ENCODE assay signal across 19 cellular contexts in genomic region chr12:78530065-78530765, GRCh38.
DNase-seq lines count a peak whose midpoint lies in the region; ATAC-seq, FAIRE-seq and TF ChIP-seq lines count a peak whose summit lies in the region.
"Had no signal": no experiment of that assay in that cellular context is flagged by ENCODE, and none has a peak within 500 bp of the region (broad histone marks: within the 10 kb centered on the region; RNA-seq: fewer than 3 reads in every experiment).

No MANE protein-coding gene starts in this region.

- no peaks in the 10 kb centered on the region for H3K4me1 Mint-ChIP-seq in activated T-helper 17 cell treated with anti-CD3 and anti-CD28 coated beads, Interleukin-2, amount 50 U/mL, for 72 hours

- no peaks in the 10 kb centered on the region for H3K36me3 ChIP-seq in left lung
- H3K36me3 ChIP-seq in small intestine (ENCODE audit: control insufficient read depth in 2 of 2, insufficient read depth in 2 of 2, low read length in 2 of 2): no peaks in the 10 kb centered on the region
- H3K36me3 ChIP-seq: esophagus squamous epithelium had no signal

- intact Hi-C loops in left lung (cut with DNase I): no loop called here

- H3K9me3 Mint-ChIP-seq in activated T-helper 17 cell treated with anti-CD3 and anti-CD28 coated beads, Interleukin-2, amount 50 U/mL, for 72 hours: peaks cover 7% of the 10 kb centered on the region

- DNase-seq in AG20443 (ENCODE audit: low spot score) (peak; percentile 48), M059J (ENCODE audit: low read depth) (peak; percentile 66), cardiac fibroblast (ENCODE audit: low read depth in 2 of 2) (peak; percentile 34 to 74), left lung (no peak), DMS 273 treated with DMSO at 0.1 percent for 48 hours (lab: John Stamatoyannopoulos, UW) (no peak), small intestine (no peak)
- DNase-seq: activated CD4-positive, alpha-beta T cell treated with anti-CD3 and anti-CD28 coated beads for 48 hours; activated effector memory CD4-positive, alpha-beta T cell treated with Interleukin-2 at 50 U/mL for 16 hours; cerebellar nuclear complex; esophagus squamous epithelium; NCI-H1105 treated with DMSO at 0.1 percent for 48 hours; stimulated activated CD4-positive, alpha-beta T cell treated with anti-CD3 and anti-CD28 coated beads, Interleukin-12 subunit alpha, Interleukin-12 subunit beta, amount 100 ng/mL, for 4 hours; stimulated activated CD8-positive, alpha-beta memory T cell treated with anti-CD3 and anti-CD28 coated beads, Interleukin-4, amount 100 ng/mL, for 48 hours; T-helper 1 cell had no signal

- ATAC-seq in left lung (peak; percentile 66), GM21529 (IDR thresholded peaks at IDR 0.05; ENCODE audit: unreplicated experiment) (no peak)
- ATAC-seq in activated T-helper 17 cell treated with anti-CD3 and anti-CD28 coated beads, Interleukin-2, amount 50 U/mL, for 72 hours (replicated peaks): no peak
- ATAC-seq: natural killer cell treated with Interleukin-12 subunit alpha and Interleukin-12 subunit beta and Interleukin-15 and Interleukin-18, amount 100 ng/mL, for 72 hours had no signal

- no peak for TF ChIP-seq CTCF in cardiac fibroblast (IDR thresholded peaks at IDR 0.05; ENCODE audit: low read depth, low read length)
- TF ChIP-seq CTCF in left lung (IDR thresholded peaks at IDR 0.05): no peak

- H3K27me3 ChIP-seq in left lung (no peaks in the 10 kb centered on the region), small intestine (ENCODE audit: control insufficient read depth in 2 of 2, insufficient read depth in 2 of 2, low read length in 2 of 2) (no peaks in the 10 kb centered on the region)
- H3K27me3 ChIP-seq: esophagus squamous epithelium had no signal

- H3K9me3 ChIP-seq in left lung: no peaks in the 10 kb centered on the region
- no peaks in the 10 kb centered on the region for H3K9me3 ChIP-seq in small intestine (ENCODE audit: control insufficient read depth, low read depth)
- H3K9me3 ChIP-seq: esophagus squamous epithelium had no signal

- no peaks in the 10 kb centered on the region for H3K36me3 Mint-ChIP-seq in activated T-helper 17 cell treated with anti-CD3 and anti-CD28 coated beads, Interleukin-2, amount 50 U/mL, for 72 hours (ENCODE audit: low read depth)
- H3K36me3 Mint-ChIP-seq: natural killer cell treated with Interleukin-12 subunit alpha and Interleukin-12 subunit beta and Interleukin-15 and Interleukin-18, amount 100 ng/mL, for 72 hours had no signal

- H3K27ac ChIP-seq in left lung (no peak overlapping the region), small intestine (ENCODE audit: low read depth in 1 of 2, low read length in 1 of 2) (no peak overlapping the region)
- H3K27ac ChIP-seq: C4-2B, esophagus squamous epithelium had no signal

- no peak for FAIRE-seq in small intestine (lab: Jason Lieb, UNC)
- FAIRE-seq: HTR-8/SVneo had no signal

- H3K4me3 ChIP-seq in cardiac fibroblast (replicated peaks in 1 of 2; ENCODE audit: low read depth in 2 of 2, low read length in 2 of 2) (no peak overlapping the region), left lung (no peak overlapping the region), small intestine (ENCODE audit: low read depth in 1 of 2, low read length in 2 of 2) (no peak overlapping the region)
- H3K4me3 ChIP-seq: esophagus squamous epithelium had no signal

- H3K27ac Mint-ChIP-seq in activated T-helper 17 cell treated with anti-CD3 and anti-CD28 coated beads, Interleukin-2, amount 50 U/mL, for 72 hours: no peak overlapping the region
- H3K27ac Mint-ChIP-seq: natural killer cell treated with Interleukin-12 subunit alpha and Interleukin-12 subunit beta and Interleukin-15 and Interleukin-18, amount 100 ng/mL, for 72 hours had no signal

- H3K4me1 ChIP-seq in left lung: no peaks in the 10 kb centered on the region
- H3K4me1 ChIP-seq in small intestine (ENCODE audit: control insufficient read depth in 2 of 2, insufficient read depth in 1 of 2, low read depth in 1 of 2, low read length in 1 of 2): no peaks in the 10 kb centered on the region
- H3K4me1 ChIP-seq: esophagus squamous epithelium had no signal

- H3K27me3 Mint-ChIP-seq in activated T-helper 17 cell treated with anti-CD3 and anti-CD28 coated beads, Interleukin-2, amount 50 U/mL, for 72 hours: no peaks in the 10 kb centered on the region
- H3K27me3 Mint-ChIP-seq: natural killer cell treated with Interleukin-12 subunit alpha and Interleukin-12 subunit beta and Interleukin-15 and Interleukin-18, amount 100 ng/mL, for 72 hours had no signal

- WGBS in small intestine, 3 donors: 65 to 72% (median 70%) methylated on average over 4 of the region's 4 CpGs

- H3K4me3 Mint-ChIP-seq in activated T-helper 17 cell treated with anti-CD3 and anti-CD28 coated beads, Interleukin-2, amount 50 U/mL, for 72 hours: no peak overlapping the region
- H3K4me3 Mint-ChIP-seq: natural killer cell treated with Interleukin-12 subunit alpha and Interleukin-12 subunit beta and Interleukin-15 and Interleukin-18, amount 100 ng/mL, for 72 hours had no signal

Comparison
In these comparisons a context has a peak if more than half of its experiments do, and no peak if none do; other contexts are left out.
1. DNase-seq: peak in AG20443 (single experiment), M059J (single experiment) and cardiac fibroblast (2 of 2); none in left lung (0 of 2), DMS 273 treated with DMSO at 0.1 percent for 48 hours (single experiment) and small intestine (single experiment).